In genomic region chr14:72828604-72829003, GRCh38 we compare ENCODE assay signal across 17 cellular contexts.
"Had no signal": no experiment of that assay in that cellular context is flagged by ENCODE, and none has a peak within 500 bp of the region (broad histone marks: within the 10 kb centered on the region; RNA-seq: fewer than 3 reads in every experiment).

No MANE protein-coding gene starts in this region.

- H3K4me3 ChIP-seq: adrenal gland, breast epithelium, lower lobe of right lung, sigmoid colon, SK-N-MC, spleen, thyroid gland, uterus had no signal

- H3K27ac ChIP-seq: adrenal gland, breast epithelium, lower lobe of right lung, sigmoid colon, SK-N-MC, spleen, thyroid gland, uterus, WERI-Rb-1 had no signal

- H3K27me3 ChIP-seq: adrenal gland, breast epithelium, sigmoid colon, spleen, thyroid gland, uterus had no signal

- H3K4me1 ChIP-seq: breast epithelium, lower lobe of right lung, spleen, thyroid gland, uterus had no signal

- H3K36me3 ChIP-seq: adrenal gland, breast epithelium, lower lobe of right lung, sigmoid colon, spleen, thyroid gland, uterus, WERI-Rb-1 had no signal

- H3K9me3 ChIP-seq: adrenal gland, breast epithelium, lower lobe of right lung, spleen, thyroid gland, uterus had no signal

- ATAC-seq: activated naive CD4-positive, alpha-beta T cell treated with anti-CD3 and anti-CD28 coated beads, Interleukin-2, amount 50 U/mL, for 72 hours; lower lobe of right lung; stimulated activated naive B cell treated with anti-CD40 and anti-IgM and Interleukin-4, amounts not matched to agents 10 μg/mL and 1 μg/mL and 100 μg/mL, for 72 hours had no signal

- DNase-seq: activated CD4-positive, alpha-beta T cell treated with anti-CD3 and anti-CD28 coated beads for 1 hour; activated CD4-positive, alpha-beta T cell treated with anti-CD3 and anti-CD28 coated beads, Interleukin-2, amount 50 U/mL, for 48 hours; activated gamma-delta T cell; adrenal gland; foreskin fibroblast; glutamatergic neuron; lower lobe of right lung; sigmoid colon; spleen; stimulated activated CD4-positive, alpha-beta T cell treated with anti-CD3 and anti-CD28 coated beads, Interleukin-4, amount 100 ng/mL, for 4 hours; stimulated activated naive B cell treated with anti-CD40 and anti-IgM and Interleukin-4, amounts not matched to agents 10 μg/mL and 1 μg/mL and 100 μg/mL, for 72 hours; thyroid gland; uterus; WERI-Rb-1 had no signal
